11 cellular contexts compared by ENCODE assay signal in genomic region chr3:98763814-98764691, GRCh38. TPM values are rescaled to one million over a fixed set of nuclear protein-coding genes. Genes with fewer than 3 reads are reported as not detected.
A peak's percentile ranks its signal among the peaks of the same experiment; 100 is the strongest.
DNase-seq lines count a peak whose midpoint lies in the region; ATAC-seq, FAIRE-seq and TF ChIP-seq lines count a peak whose summit lies in the region.
"Had no signal": no experiment of that assay in that cellular context is flagged by ENCODE, and none has a peak within 500 bp of the region (broad histone marks: within the 10 kb centered on the region; RNA-seq: fewer than 3 reads in every experiment).

No MANE protein-coding gene starts in this region.

- no peak for TF ChIP-seq CTCF in OCI-LY3 (IDR thresholded peaks at IDR 0.05; ENCODE audit: low read depth, low read length)
- no peak for TF ChIP-seq CTCF in heart right ventricle (IDR thresholded peaks at IDR 0.05)
- no peak for TF ChIP-seq CTCF in smooth muscle cell (IDR thresholded peaks at IDR 0.05; ENCODE audit: borderline replicate concordance, insufficient read depth, poor library complexity, severe bottlenecking)

- H3F3A ChIP-seq in smooth muscle cell (ENCODE audit: low read depth) = no peaks in the 10 kb centered on the region

- H3K4me2 ChIP-seq in OCI-LY3 (ENCODE audit: low read length) (peak overlapping the region; percentile 76), smooth muscle cell (peak overlapping the region; percentile 50)

- ATAC-seq in heart right ventricle = peak in 5 of 8 donors; percentile 14 to 38 (median 17)
- ATAC-seq in HG03097 (IDR thresholded peaks at IDR 0.05; ENCODE audit: low FRiP score, unreplicated experiment) = no peak
- ATAC-seq: activated CD8-positive, alpha-beta T cell treated with anti-CD3 and anti-CD28 coated beads for 36 hours had no signal

- H4K20me1 ChIP-seq in OCI-LY3 (ENCODE audit: insufficient read depth, low read length) = no peaks in the 10 kb centered on the region
- peaks cover 46% of the 10 kb centered on the region for H4K20me1 ChIP-seq in smooth muscle cell (ENCODE audit: low read depth)

- peak overlapping the region; percentile 32; the same call in 1 of the 2 replicates for H3K9ac ChIP-seq in OCI-LY3 (ENCODE audit: low read length)
- H3K9ac ChIP-seq in smooth muscle cell (ENCODE audit: low read depth) = no peak overlapping the region

- H3K27me3 ChIP-seq in OCI-LY3 (ENCODE audit: low read depth, low read length) (no peaks in the 10 kb centered on the region), heart right ventricle (no peaks in the 10 kb centered on the region), smooth muscle cell (ENCODE audit: low read depth) (no peaks in the 10 kb centered on the region)
- H3K27me3 ChIP-seq: esophagus muscularis mucosa had no signal

- WGBS in heart right ventricle, 2 donors = 31 to 40% methylated on average over 8 of the region's 8 CpGs
- WGBS in smooth muscle cell (ENCODE audit: low lambda C conversion rate) = 69% methylated on average over 8 of the region's 8 CpGs

- DNase-seq in GM12891 (ENCODE audit: insufficient read length, low spot score) (no peak), heart right ventricle (no peak), smooth muscle cell (lab: John Stamatoyannopoulos, UW; ENCODE audit: unreplicated experiment) (no peak), NCI-H146 treated with DMSO at 0.1 percent for 48 hours (lab: John Stamatoyannopoulos, UW; ENCODE audit: unreplicated experiment) (no peak), posterior vena cava (ENCODE audit: low spot score) (no peak), frontal cortex (ENCODE audit: low spot score in 2 of 2) (no peak)
- DNase-seq: activated CD8-positive, alpha-beta T cell treated with anti-CD3 and anti-CD28 coated beads for 36 hours had no signal

- H3K36me3 ChIP-seq in OCI-LY3 (replicated peaks; ENCODE audit: low read depth, low read length) = no peaks in the 10 kb centered on the region
- H3K36me3 ChIP-seq in heart right ventricle = no peaks in the 10 kb centered on the region
- H3K36me3 ChIP-seq in smooth muscle cell (ENCODE audit: low read depth) = no peaks in the 10 kb centered on the region
- H3K36me3 ChIP-seq: esophagus muscularis mucosa had no signal

- H3K27ac ChIP-seq in OCI-LY3 (ENCODE audit: low read length) (peak overlapping the region; percentile 60), heart right ventricle (peak overlapping the region in 8 of 10 donors; percentile 25 to 85 (median 70)), smooth muscle cell (ENCODE audit: low read depth) (no peak overlapping the region)

- H2AFZ ChIP-seq in OCI-LY3 (ENCODE audit: low read depth, low read length) = no peak overlapping the region
- no peak overlapping the region for H2AFZ ChIP-seq in smooth muscle cell (ENCODE audit: low read depth)

- H3K9me3 ChIP-seq in OCI-LY3 (ENCODE audit: insufficient read depth, low read length) (no peaks in the 10 kb centered on the region), heart right ventricle (no peaks in the 10 kb centered on the region), smooth muscle cell (replicated peaks; ENCODE audit: low read depth) (no peaks in the 10 kb centered on the region)
- H3K9me3 ChIP-seq: esophagus muscularis mucosa had no signal

- no peaks in the 10 kb centered on the region for H3K79me2 ChIP-seq in OCI-LY3 (ENCODE audit: low read length)
- H3K79me2 ChIP-seq in smooth muscle cell (ENCODE audit: low read depth) = peaks cover 37% of the 10 kb centered on the region

- FAIRE-seq in GM12891 (lab: Jason Lieb, UNC) = peak; percentile 40
- FAIRE-seq in frontal cortex (lab: Jason Lieb, UNC) = no peak

- peaks cover 62% of the 10 kb centered on the region for H3K4me1 ChIP-seq in OCI-LY3 (ENCODE audit: low read length)
- peaks cover 12 to 100% (median 93%) of the 10 kb centered on the region in 9 donors for H3K4me1 ChIP-seq in heart right ventricle
- H3K4me1 ChIP-seq in smooth muscle cell (ENCODE audit: low read depth) = peaks cover 7% of the 10 kb centered on the region

- no peak for TF ChIP-seq POLR2A in GM12891 (IDR thresholded peaks at IDR 0.05; ENCODE audit: low read depth, low read length)

- intact Hi-C loops in heart right ventricle (cut with DNase I) = loop anchor here in 1 of 10 donors (5.0 kb wide), 1 partner anchor 72 kb away; no protein-coding TSS in a partner anchor
- intact Hi-C loops in posterior vena cava (cut with DNase I) = no loop called here

- H3K4me3 ChIP-seq in OCI-LY3 (ENCODE audit: low read length) = peak overlapping the region; percentile 55
- peak overlapping the region in 6 of 10 donors; percentile 7 to 48 (median 24) for H3K4me3 ChIP-seq in heart right ventricle
- H3K4me3 ChIP-seq in smooth muscle cell = no peak overlapping the region

TF ChIP-seq in GM12891, 5 proteins besides CTCF, POLR2A, EP300 and RAD21:
- TF ChIP-seq TAF1 (IDR thresholded peaks at IDR 0.05; ENCODE audit: low read depth, low read length) (no peak), POU2F2 (IDR thresholded peaks at IDR 0.05; ENCODE audit: low read depth, low read length) (no peak), PAX5 (IDR thresholded peaks at IDR 0.05; ENCODE audit: insufficient read depth, low read length, severe bottlenecking) (no peak), POLR2AphosphoS5 (IDR thresholded peaks at IDR 0.05; ENCODE audit: low read depth, low read length) (no peak), SPI1 (IDR thresholded peaks at IDR 0.05; ENCODE audit: low read depth, low read length) (no peak)

RNA-seq across cellular contexts. Expression of gene ST3GAL6, which starts 0.9 kb away (rescaled TPM):
- polyA plus RNA-seq in GM12891 (2012; ENCODE audit: low read depth, missing spikeins) = 8.3 TPM
- total RNA-seq in heart right ventricle = 10 to 100 TPM; 27.3 to 92.9 (median 62.6) TPM
- polyA plus RNA-seq in heart right ventricle = 10 to 100 TPM; 44.6 to 50.8 TPM
- 29.4 and 40.7 TPM in 2 replicates for total RNA-seq in smooth muscle cell
- 19.4 and 24.7 TPM in 2 replicates for polyA plus RNA-seq in smooth muscle cell
- total RNA-seq in posterior vena cava = 1 to 10 TPM; 6.8 to 7.5 TPM
- total RNA-seq in frontal cortex = 18.3 TPM
- total RNA-seq: activated CD8-positive, alpha-beta T cell treated with anti-CD3 and anti-CD28 coated beads for 36 hours; NCI-H460 had no signal
